In the genomic region with DNA sequence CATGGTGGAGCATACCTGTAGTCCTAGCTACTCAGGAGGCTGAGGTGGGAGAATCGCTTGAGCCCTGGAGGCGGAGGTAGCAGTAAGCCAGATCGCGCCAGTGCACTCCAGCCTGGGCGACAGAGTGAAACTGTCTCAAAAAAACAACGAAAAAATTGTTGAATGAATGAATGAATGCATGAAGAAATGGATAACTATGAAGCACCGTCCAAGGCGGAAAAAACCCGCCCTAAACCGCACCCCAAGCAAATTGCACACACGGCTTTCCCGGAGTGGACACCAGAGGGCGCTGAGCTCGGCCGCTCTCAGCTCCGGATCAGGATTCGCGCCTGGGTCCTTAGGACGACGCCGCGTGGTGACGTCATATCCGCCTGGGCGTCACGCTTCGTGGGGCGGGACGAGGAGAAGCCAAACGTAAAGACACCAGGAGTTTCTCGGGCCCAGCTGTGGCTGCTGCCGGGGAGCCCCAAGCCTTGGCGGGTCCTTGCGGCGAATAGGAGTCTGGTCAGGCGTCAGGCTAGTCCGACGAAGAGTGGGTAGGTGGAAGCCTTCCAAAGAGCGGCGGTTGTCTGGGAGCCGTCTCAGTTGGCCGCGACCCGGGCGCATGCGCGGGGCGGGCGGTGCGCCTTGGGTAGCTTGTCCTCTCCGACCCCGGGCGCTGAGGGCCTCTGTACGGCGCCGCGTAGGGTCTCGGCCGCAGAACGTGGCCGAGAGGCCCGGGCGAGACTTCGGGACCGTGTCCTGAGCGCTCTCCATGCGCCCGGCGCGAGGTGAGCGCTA, we compare ENCODE assay signal across 8 cellular contexts. TPM values are rescaled to one million over a fixed set of nuclear protein-coding genes. Genes with fewer than 3 reads are reported as not detected.
DNase-seq lines count a peak whose midpoint lies in the region; ATAC-seq and TF ChIP-seq lines count a peak whose summit lies in the region.

Gene HTD2, plus strand, starts transcription at position 639 of the 780 bp plus-strand sequence. CDS start 11,094 bp downstream, outside the sequence.
Gene RPP14, plus strand, starts transcription at position 364 of the 780 bp plus-strand sequence. CDS start 4,085 bp downstream, outside the sequence.

- H3K9me3 ChIP-seq in DOHH2 (ENCODE audit: control insufficient read depth, insufficient read depth, low read length): no peaks in the 10 kb centered on the region; the same call in 1 of the 2 replicates
- peaks cover 5% of the 10 kb centered on the region; the same call in 1 of the 2 replicates for H3K9me3 ChIP-seq in Panc1 (ENCODE audit: control insufficient read depth, insufficient read depth, low read depth, low read length)
- H3K9me3 ChIP-seq in esophagus (ENCODE audit: control insufficient read depth in 2 of 2, insufficient read depth in 1 of 2, low read depth in 1 of 2, low read length in 1 of 2): no peaks in the 10 kb centered on the region
- H3K9me3 ChIP-seq in muscle layer of colon (ENCODE audit: low read length): no peaks in the 10 kb centered on the region

- H3F3A ChIP-seq in DOHH2 (ENCODE audit: control insufficient read depth, insufficient read depth): no peaks in the 10 kb centered on the region

- H4K20me1 ChIP-seq in DOHH2 (ENCODE audit: control insufficient read depth, insufficient read depth, low read depth, low read length) (peaks cover 18% of the 10 kb centered on the region), KMS-11 (ENCODE audit: insufficient read depth) (no peaks in the 10 kb centered on the region)

- H3K4me1 ChIP-seq in DOHH2 (ENCODE audit: control insufficient read depth, low read length) (peaks cover 21% of the 10 kb centered on the region), KMS-11 (ENCODE audit: low read depth, poor library complexity, severe bottlenecking) (peaks cover 8% of the 10 kb centered on the region), Panc1 (ENCODE audit: control insufficient read depth, insufficient read depth, low read length) (peaks cover 6% of the 10 kb centered on the region), esophagus (ENCODE audit: control insufficient read depth in 2 of 2, insufficient read depth in 2 of 2, low read length in 1 of 2) (peaks cover 0 to 4% of the 10 kb centered on the region in 2 donors), muscle layer of colon (ENCODE audit: insufficient read depth, low read length) (peaks cover 23% of the 10 kb centered on the region)

- H3K27ac ChIP-seq in DOHH2 (ENCODE audit: low read depth, low read length): peak within 1 kb of the TSS; percentile 74
- H3K27ac ChIP-seq in KMS-11: peak within 1 kb of the TSS; percentile 72
- H3K27ac ChIP-seq in Panc1 (ENCODE audit: low read length): peak within 1 kb of the TSS; percentile 96
- H3K27ac ChIP-seq in esophagus (ENCODE audit: low read depth in 2 of 2, low read length in 1 of 2): peak within 1 kb of the TSS; percentile 93 to 99
- H3K27ac ChIP-seq in muscle layer of colon (ENCODE audit: low read depth, low read length): peak within 1 kb of the TSS; percentile 95

- intact Hi-C loops in Panc1 (cut with micrococcal nuclease; ENCODE audit: unreplicated experiment): no loop called here

- peaks cover 10% of the 10 kb centered on the region for H3K27me3 ChIP-seq in DOHH2 (ENCODE audit: control insufficient read depth, low read length)
- H3K27me3 ChIP-seq in KMS-11 (ENCODE audit: insufficient read depth, low read depth): no peaks in the 10 kb centered on the region
- no peaks in the 10 kb centered on the region for H3K27me3 ChIP-seq in Panc1 (ENCODE audit: control insufficient read depth, insufficient read depth, low read length)
- H3K27me3 ChIP-seq in esophagus (ENCODE audit: control insufficient read depth in 1 of 2, insufficient read depth in 2 of 2, low read length in 2 of 2): no peaks in the 10 kb centered on the region
- no peaks in the 10 kb centered on the region for H3K27me3 ChIP-seq in muscle layer of colon (ENCODE audit: control insufficient read depth in 1 of 2, insufficient read depth in 2 of 2, low read length in 2 of 2)

- H2AFZ ChIP-seq in KMS-11 (ENCODE audit: low read depth): peak within 1 kb of the TSS; percentile 69

- peaks cover 37% of the 10 kb centered on the region for H3K36me3 ChIP-seq in DOHH2 (ENCODE audit: control insufficient read depth, low read length)
- H3K36me3 ChIP-seq in KMS-11 (ENCODE audit: insufficient read depth): no peaks in the 10 kb centered on the region
- H3K36me3 ChIP-seq in Panc1 (ENCODE audit: control insufficient read depth, insufficient read depth, low read length): peaks cover 8% of the 10 kb centered on the region; the same call in 1 of the 2 replicates
- H3K36me3 ChIP-seq in esophagus (ENCODE audit: control insufficient read depth in 2 of 2, insufficient read depth in 2 of 2, low read length in 1 of 2): peaks cover 0 to 5% of the 10 kb centered on the region in 2 donors
- peaks cover 19% of the 10 kb centered on the region for H3K36me3 ChIP-seq in muscle layer of colon (ENCODE audit: insufficient read depth, low read length)

- ATAC-seq in GM21737 (IDR thresholded peaks at IDR 0.05; ENCODE audit: unreplicated experiment) (peak; percentile 83), Panc1 (peak; percentile 95)

- DNase-seq in Panc1 (ENCODE audit: low read depth, low spot score): peak; percentile 80
- peak; percentile 100 for DNase-seq in activated T-cell treated with anti-CD3 and anti-CD28 coated beads, Interleukin-2, amount 50 U/mL, for 48 hours
- peak; percentile 99 for DNase-seq in stimulated activated CD8-positive, alpha-beta memory T cell treated with anti-CD3 and anti-CD28 coated beads, Interleukin-7, amount 100 ng/mL, for 24 hours (ENCODE audit: low read depth)

- H3K9ac ChIP-seq in KMS-11 (peak within 1 kb of the TSS; percentile 78), muscle layer of colon (ENCODE audit: low read length) (peak within 1 kb of the TSS; percentile 99)

- no peaks in the 10 kb centered on the region for H3K9me2 ChIP-seq in DOHH2 (replicated peaks; ENCODE audit: control insufficient read depth, low read length)

- CTCF ChIA-PET in Panc1 (lab: Charles Lee): interaction anchor here (0.6 to 2.1 kb wide), 5 partner anchors 75 to 419 kb away, joined by 3 to 13 read pairs (median 6); no protein-coding TSS in a partner anchor

- POLR2A ChIA-PET in Panc1 (lab: Charles Lee): interaction anchor here (0.6 kb wide), 1 partner anchor 30 kb away, joined by 3 read pairs; no protein-coding TSS in a partner anchor

- peak within 1 kb of the TSS; percentile 97 for H3K4me2 ChIP-seq in DOHH2 (ENCODE audit: low read length)
- H3K4me2 ChIP-seq in KMS-11: peak within 1 kb of the TSS; percentile 78

- BruUV-seq in Panc1 (replicated peaks; lab: Mats Ljungman, UMichigan): no TSS peak

- in situ Hi-C loops in Panc1 (cut with HindIII; ENCODE audit: low pct_unique_long_range_greater_than_20kb, low sequenced_read_pairs): no loop called here

- peak within 1 kb of the TSS; percentile 88 for H3K4me3 ChIP-seq in DOHH2 (ENCODE audit: low read length)
- peak within 1 kb of the TSS; percentile 80 for H3K4me3 ChIP-seq in KMS-11 (IDR thresholded peaks at IDR 0.05; ENCODE audit: insufficient read depth, low read depth, low read length)
- peak within 1 kb of the TSS; percentile 97 for H3K4me3 ChIP-seq in Panc1 (ENCODE audit: low read depth in 2 of 2, low read length in 2 of 2)
- H3K4me3 ChIP-seq in esophagus (ENCODE audit: low read depth in 1 of 2, low read length in 2 of 2): peak within 1 kb of the TSS; percentile 75 to 78
- H3K4me3 ChIP-seq in muscle layer of colon (ENCODE audit: low read depth in 1 of 2, low read length in 2 of 2): peak within 1 kb of the TSS; percentile 93 to 99

- H3K79me2 ChIP-seq in DOHH2 (ENCODE audit: control insufficient read depth, low read length): peaks cover 47% of the 10 kb centered on the region
- H3K79me2 ChIP-seq in KMS-11 (ENCODE audit: insufficient read depth, low read depth): peaks cover 33% of the 10 kb centered on the region

- WGBS in esophagus, 2 donors: 4% methylated on average over 66 to 71 of the region's 71 CpGs

- TF ChIP-seq CTCF in DOHH2 (IDR thresholded peaks at IDR 0.05; ENCODE audit: low read depth, low read length, poor library complexity, severe bottlenecking) (peak; percentile 85), KMS-11 (conservative IDR thresholded peaks at IDR 0.05; ENCODE audit: low read depth, low read length) (peak; percentile 59), Panc1 (IDR thresholded peaks at IDR 0.05) (peak; percentile 95)

RNA-seq across cellular contexts. Expression of gene HTD2, which starts in this region (rescaled TPM):
- 7.9 TPM for total RNA-seq in Panc1 (2021; ENCODE audit: unreplicated experiment)
- 6.1 TPM for polyA plus RNA-seq in Panc1 (2012; ENCODE audit: insufficient read length)
- polyA plus RNA-seq in esophagus: 1 to 10 TPM; 1.3 to 5.9 TPM

RNA-seq across cellular contexts. Expression of gene RPP14, which starts in this region (rescaled TPM):
- total RNA-seq in Panc1 (2021; ENCODE audit: unreplicated experiment): 16.4 TPM
- 9.6 TPM for polyA plus RNA-seq in Panc1 (2012; ENCODE audit: insufficient read length)
- 1 to 10 TPM; 7.5 to 8.4 TPM for polyA plus RNA-seq in esophagus

Comparison
In these comparisons a context has a peak if more than half of its experiments do, and no peak if none do; other contexts are left out.
1. Peak in every context shown above with its lines: DNase-seq, ATAC-seq, H3K4me3 ChIP-seq and H3K27ac ChIP-seq.